18 cellular contexts compared by ENCODE assay signal in the genomic region with DNA sequence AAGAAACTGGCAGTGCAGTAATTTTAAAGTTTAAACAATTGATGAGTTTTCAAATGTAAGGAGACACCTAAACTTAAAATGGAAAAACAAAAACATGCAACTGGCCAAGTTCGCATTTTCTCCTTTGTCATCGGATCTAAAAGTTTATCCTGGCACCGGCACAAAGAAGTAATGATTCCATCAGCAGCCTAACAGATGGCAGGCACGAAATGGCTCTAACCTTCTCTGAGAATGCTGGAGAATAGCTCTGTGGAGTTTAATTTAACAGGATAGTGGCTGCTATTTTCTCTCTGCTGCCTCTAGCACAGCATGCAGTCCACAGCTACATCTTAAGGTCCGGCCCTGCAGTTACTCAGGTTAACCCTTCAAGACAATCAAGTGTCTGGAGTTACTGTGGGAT.
DNase-seq lines count a peak whose midpoint lies in the region; ATAC-seq, FAIRE-seq and TF ChIP-seq lines count a peak whose summit lies in the region.
"Had no signal": no experiment of that assay in that cellular context is flagged by ENCODE, and none has a peak within 500 bp of the region (broad histone marks: within the 10 kb centered on the region; RNA-seq: fewer than 3 reads in every experiment).

No MANE protein-coding gene starts in this region.

- H3K36me3 Mint-ChIP-seq in astrocyte (ENCODE audit: low read depth, unreplicated experiment) = no peaks in the 10 kb centered on the region

- no peaks in the 10 kb centered on the region for H3K27me3 ChIP-seq in astrocyte (ENCODE audit: insufficient read depth, low read length)
- H3K27me3 ChIP-seq: ascending aorta, transverse colon had no signal

- H2AFZ ChIP-seq in astrocyte (ENCODE audit: low read depth, low read length) = peak overlapping the region; percentile 49

- H3K27ac ChIP-seq in astrocyte (ENCODE audit: low read depth, low read length) = no peak overlapping the region
- H3K27ac ChIP-seq: ascending aorta, SK-N-MC, transverse colon had no signal

- ATAC-seq in HG02588 (IDR thresholded peaks at IDR 0.05; ENCODE audit: unreplicated experiment) = no peak
- ATAC-seq: left cardiac atrium had no signal

- H3K9me3 ChIP-seq in astrocyte (ENCODE audit: insufficient read depth, low read depth, low read length) = no peaks in the 10 kb centered on the region

- no peaks in the 10 kb centered on the region for H4K20me1 ChIP-seq in astrocyte (ENCODE audit: insufficient read depth, low read length)

- no peak overlapping the region for H3K4me3 Mint-ChIP-seq in astrocyte (ENCODE audit: unreplicated experiment)
- H3K4me3 Mint-ChIP-seq: endodermal cell, naive B cell had no signal

- no peaks in the 10 kb centered on the region for H3K36me3 ChIP-seq in astrocyte (ENCODE audit: insufficient read depth, low read length)
- H3K36me3 ChIP-seq: ascending aorta had no signal

- H3K9me3 Mint-ChIP-seq in astrocyte (ENCODE audit: unreplicated experiment) = peaks cover 3% of the 10 kb centered on the region

- no peak overlapping the region for H3K9ac ChIP-seq in astrocyte (ENCODE audit: low read length)

- H3K27me3 Mint-ChIP-seq in astrocyte (ENCODE audit: low read depth, unreplicated experiment) = no peaks in the 10 kb centered on the region
- H3K27me3 Mint-ChIP-seq: naive B cell had no signal

- H3K4me1 ChIP-seq in astrocyte (ENCODE audit: insufficient read depth, low read length) = peaks cover 17% of the 10 kb centered on the region
- H3K4me1 ChIP-seq: transverse colon had no signal

- peaks cover 4% of the 10 kb centered on the region for H3K4me1 Mint-ChIP-seq in astrocyte (ENCODE audit: low read depth, unreplicated experiment)
- H3K4me1 Mint-ChIP-seq: naive B cell had no signal

- H3K4me3 ChIP-seq in astrocyte (ENCODE audit: insufficient read depth, low read depth, low read length) (no peak overlapping the region), fibroblast of villous mesenchyme (ENCODE audit: low read depth, low read length) (no peak overlapping the region)
- H3K4me3 ChIP-seq: ascending aorta, SK-N-MC, transverse colon had no signal

- TF ChIP-seq CTCF in astrocyte (IDR thresholded peaks at IDR 0.05; ENCODE audit: insufficient read depth, low read depth, low read length) (no peak), fibroblast of villous mesenchyme (IDR thresholded peaks at IDR 0.05; ENCODE audit: insufficient read depth, low read depth, low read length) (no peak)

- FAIRE-seq in astrocyte (lab: Jason Lieb, UNC) (no peak), RCC 7860 (lab: Jason Lieb, UNC) (no peak)
- FAIRE-seq: GM18507 had no signal

- H3K27ac Mint-ChIP-seq in astrocyte (ENCODE audit: unreplicated experiment) = no peak overlapping the region
- H3K27ac Mint-ChIP-seq: endodermal cell, naive B cell had no signal

- H3K79me2 ChIP-seq in astrocyte (ENCODE audit: insufficient read depth, low read length) = no peaks in the 10 kb centered on the region

- DNase-seq in H4 (ENCODE audit: low spot score) (peak; percentile 33), astrocyte (ENCODE audit: low read depth) (peak; percentile 55), fibroblast of villous mesenchyme (ENCODE audit: low read depth) (peak; percentile 12), stromal cell of bone marrow (ENCODE audit: low read depth) (peak; percentile 78), RCC 7860 (ENCODE audit: low spot score) (no peak), NCI-H2196 treated with DMSO at 0.1 percent for 48 hours (lab: John Stamatoyannopoulos, UW; ENCODE audit: unreplicated experiment) (no peak)
- DNase-seq: activated effector memory CD4-positive, alpha-beta T cell treated with Interleukin-2 at 50 U/mL for 16 hours; endodermal cell; head of caudate nucleus; left cardiac atrium; MV-4-11; naive B cell; stimulated activated CD4-positive, alpha-beta T cell treated with anti-CD3 and anti-CD28 coated beads, Interleukin-2, amount 100 ng/mL, for 24 hours; transverse colon had no signal

- peak overlapping the region; percentile 68 for H3K4me2 ChIP-seq in astrocyte (ENCODE audit: low read length)

Comparison
In these comparisons a context has a peak if more than half of its experiments do, and no peak if none do; other contexts are left out.
1. DNase-seq: peak in H4 (single experiment), astrocyte (single experiment), fibroblast of villous mesenchyme (single experiment) and stromal cell of bone marrow (single experiment); none in RCC 7860 (single experiment) and NCI-H2196 treated with DMSO at 0.1 percent for 48 hours (single experiment).